21 cellular contexts compared by ENCODE assay signal in the genomic region with DNA sequence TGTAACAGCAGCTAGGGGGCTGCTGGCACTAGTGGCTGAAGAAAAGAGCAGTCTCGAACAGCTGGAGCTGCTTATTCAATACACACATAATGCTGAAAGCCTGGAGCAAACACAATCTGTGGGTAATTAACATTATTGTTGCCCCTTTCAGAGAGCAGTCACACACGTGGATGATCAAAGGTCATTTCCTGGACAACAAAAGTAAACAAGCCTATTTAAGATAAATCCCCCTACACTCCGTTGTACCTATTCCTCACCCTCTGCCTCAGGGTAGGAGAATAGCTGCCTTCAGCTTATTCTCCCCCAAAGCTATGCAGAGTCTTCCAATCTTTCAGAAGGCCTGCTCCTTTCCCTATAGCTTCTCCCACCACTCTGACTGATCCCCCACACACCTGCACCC.
DNase-seq lines count a peak whose midpoint lies in the region; TF ChIP-seq lines count a peak whose summit lies in the region.
"Had no signal": no experiment of that assay in that cellular context is flagged by ENCODE, and none has a peak within 500 bp of the region (broad histone marks: within the 10 kb centered on the region; RNA-seq: fewer than 3 reads in every experiment).

No MANE protein-coding gene starts in this region.

- H3K27me3 ChIP-seq in OCI-LY3 (ENCODE audit: low read depth, low read length) (no peaks in the 10 kb centered on the region), liver (ENCODE audit: control insufficient read depth in 4 of 4, insufficient read depth in 4 of 4, low read length in 3 of 4) (no peaks in the 10 kb centered on the region)
- H3K27me3 ChIP-seq: BLaER1 had no signal

- H3K36me3 ChIP-seq in OCI-LY3 (replicated peaks; ENCODE audit: low read depth, low read length) (no peaks in the 10 kb centered on the region), liver (ENCODE audit: control insufficient read depth in 4 of 4, insufficient read depth in 3 of 4, low read depth in 1 of 4, low read length in 3 of 4) (no peaks in the 10 kb centered on the region)
- H3K36me3 ChIP-seq: BLaER1 had no signal

- peak; percentile 43 for DNase-seq in COLO668 (lab: John Stamatoyannopoulos, UW; ENCODE audit: unreplicated experiment)
- DNase-seq in ELF-1 (ENCODE audit: low read depth, low spot score): peak; percentile 4
- no peak for DNase-seq in cortex of kidney (lab: John Stamatoyannopoulos, UW)
- DNase-seq in superior temporal gyrus (ENCODE audit: extremely low spot score): no peak
- no peak for DNase-seq in middle frontal gyrus (ENCODE audit: extremely low spot score, low spot score)
- DNase-seq: CD4-positive, CD25-positive, alpha-beta regulatory T cell; GDM1; NCI-H1092; NCI-H1436 treated with DMSO at 0.1 percent for 48 hours; NCI-H2029; NCI-H2227 treated with DMSO at 0.1 percent for 48 hours; NCI-H510A; NCI-H774; SHP77; T-cell had no signal

- no peak overlapping the region for H3K4me3 ChIP-seq in OCI-LY3 (ENCODE audit: low read length)
- no peak overlapping the region for H3K4me3 ChIP-seq in liver (ENCODE audit: low read depth in 1 of 3, low read length in 3 of 3)
- H3K4me3 ChIP-seq: BLaER1, GM12878 had no signal

- TF ChIP-seq RAD21 in liver (IDR thresholded peaks at IDR 0.05): no peak

- H3K27ac ChIP-seq in OCI-LY3 (ENCODE audit: low read length) (no peak overlapping the region), liver (ENCODE audit: low read depth in 1 of 2, low read length in 2 of 2) (peak overlapping the region in 1 of 2 donors; percentile 46)
- H3K27ac ChIP-seq: BLaER1, HL-60, RWPE1 had no signal

- H2AFZ ChIP-seq in OCI-LY3 (ENCODE audit: low read depth, low read length): 0 out of 2 replicates have a peak overlapping the region, but pooled peaks have one; percentile 53

- H3K4me2 ChIP-seq in OCI-LY3 (ENCODE audit: low read length): no peak overlapping the region
- H3K4me2 ChIP-seq: BLaER1 had no signal

- no peak for TF ChIP-seq CTCF in OCI-LY3 (IDR thresholded peaks at IDR 0.05; ENCODE audit: low read depth, low read length)
- TF ChIP-seq CTCF in liver (IDR thresholded peaks at IDR 0.05; ENCODE audit: low read depth, low read length, missing input control): no peak

- H3K9me3 ChIP-seq in OCI-LY3 (ENCODE audit: insufficient read depth, low read length): no peaks in the 10 kb centered on the region
- H3K9me3 ChIP-seq in liver (ENCODE audit: control insufficient read depth in 4 of 4, low read length in 3 of 4): no peaks in the 10 kb centered on the region
- H3K9me3 ChIP-seq: BLaER1 had no signal

- 19% methylated on average over 3 of the region's 3 CpGs for WGBS in liver

- no peaks in the 10 kb centered on the region for H3K79me2 ChIP-seq in OCI-LY3 (ENCODE audit: low read length)

- H4K20me1 ChIP-seq in OCI-LY3 (ENCODE audit: insufficient read depth, low read length): no peaks in the 10 kb centered on the region
- H4K20me1 ChIP-seq: BLaER1 had no signal

- H3K4me1 ChIP-seq in OCI-LY3 (ENCODE audit: low read length): no peaks in the 10 kb centered on the region
- H3K4me1 ChIP-seq in liver (ENCODE audit: control insufficient read depth in 4 of 4, insufficient read depth in 4 of 4, low read length in 3 of 4): peaks cover 13 to 20% (median 15%) of the 10 kb centered on the region in 4 donors
- H3K4me1 ChIP-seq: BLaER1 had no signal

- H3K9ac ChIP-seq in OCI-LY3 (ENCODE audit: low read length) (no peak overlapping the region), liver (ENCODE audit: low read depth in 1 of 2, low read length in 2 of 2) (no peak overlapping the region)
- H3K9ac ChIP-seq: BLaER1 had no signal

TF ChIP-seq in liver, 16 proteins besides CTCF, POLR2A, EP300 and RAD21:
- TF ChIP-seq FOXA1 (IDR thresholded peaks at IDR 0.05): no peak
- peak; percentile 63 to 70 for TF ChIP-seq HNF4A (conservative IDR thresholded peaks at IDR 0.05)
- peak; percentile 60 for TF ChIP-seq SP1 (IDR thresholded peaks at IDR 0.05)

Comparison
In these comparisons a context has a peak if more than half of its experiments do, and no peak if none do; other contexts are left out.
1. DNase-seq: peak in COLO668 (single experiment) and ELF-1 (single experiment); none in cortex of kidney (single experiment), superior temporal gyrus (single experiment) and middle frontal gyrus (single experiment).